Comparison of ENCODE assay signal across 8 cellular contexts in genomic region chr11:111878766-111879636, GRCh38. TPM values are rescaled to one million over a fixed set of nuclear protein-coding genes. Genes with fewer than 3 reads are reported as not detected.
A peak's percentile ranks its signal among the peaks of the same experiment; 100 is the strongest.
DNase-seq lines count a peak whose midpoint lies in the region; ATAC-seq and TF ChIP-seq lines count a peak whose summit lies in the region.

Gene CFAP68, plus strand, starts transcription at chr11:111879541. Its CDS starts 20 bp downstream, at chr11:111879561.
Gene FDXACB1, minus strand, starts transcription at chr11:111879165. Its CDS starts 33 bp downstream, at chr11:111879132.

- peak within 1 kb of the TSS; percentile 99 for H3K27ac Mint-ChIP-seq in activated CD4-positive, alpha-beta T cell treated with anti-CD3 and anti-CD28 coated beads, Interleukin-2, amount 10 ng/mL, durations not matched to agents 7 days and 5 days

- POLR2A ChIA-PET in activated CD4-positive, alpha-beta T cell treated with anti-CD3 and anti-CD28 coated beads, Interleukin-2, amount 10 ng/mL, durations not matched to agents 7 days and 5 days (lab: Charles Lee): no interaction called here

- H3K9me3 Mint-ChIP-seq in activated CD4-positive, alpha-beta T cell treated with anti-CD3 and anti-CD28 coated beads, Interleukin-2, amount 10 ng/mL, durations not matched to agents 7 days and 5 days: no peaks in the 10 kb centered on the region

- DNase-seq in NCI-H526 (lab: John Stamatoyannopoulos, UW) (peak; percentile 100), cortex of kidney (lab: John Stamatoyannopoulos, UW) (peak; percentile 45), left kidney (ENCODE audit: low read depth, low spot score) (peak; percentile 99)
- peak; percentile 97 for DNase-seq in activated CD4-positive, alpha-beta T cell treated with anti-CD3 and anti-CD28 coated beads, Interleukin-2, amount 10 ng/mL, durations not matched to agents 7 days and 5 days
- peak; percentile 93 to 94 for DNase-seq in stimulated activated CD4-positive, alpha-beta T cell treated with anti-CD3 and anti-CD28 coated beads, Interleukin-2, amount 100 ng/mL, for 24 hours

- H3K27me3 Mint-ChIP-seq in activated CD4-positive, alpha-beta T cell treated with anti-CD3 and anti-CD28 coated beads, Interleukin-2, amount 10 ng/mL, durations not matched to agents 7 days and 5 days: no peaks in the 10 kb centered on the region

- H3K36me3 Mint-ChIP-seq in activated CD4-positive, alpha-beta T cell treated with anti-CD3 and anti-CD28 coated beads, Interleukin-2, amount 10 ng/mL, durations not matched to agents 7 days and 5 days (ENCODE audit: low read depth): peaks cover 8% of the 10 kb centered on the region

- peak within 1 kb of the TSS; percentile 86 for H3K4me3 Mint-ChIP-seq in activated CD4-positive, alpha-beta T cell treated with anti-CD3 and anti-CD28 coated beads, Interleukin-2, amount 10 ng/mL, durations not matched to agents 7 days and 5 days

- peak within 1 kb of the TSS; percentile 86 for H3K27ac ChIP-seq in C4-2B

- peaks cover 17% of the 10 kb centered on the region for H3K4me1 Mint-ChIP-seq in activated CD4-positive, alpha-beta T cell treated with anti-CD3 and anti-CD28 coated beads, Interleukin-2, amount 10 ng/mL, durations not matched to agents 7 days and 5 days

- CTCF ChIA-PET in activated CD4-positive, alpha-beta T cell treated with anti-CD3 and anti-CD28 coated beads, Interleukin-2, amount 10 ng/mL, durations not matched to agents 7 days and 5 days (lab: Charles Lee): interaction anchor here (0.7 to 3.6 kb wide), 5 partner anchors 8 to 55 kb away, joined by 3 to 15 read pairs (median 4); partner anchors contain the start of gene ALG9

- ATAC-seq in GM19324 (IDR thresholded peaks at IDR 0.05; ENCODE audit: low FRiP score, unreplicated experiment) (peak; percentile 94), HG03469 (IDR thresholded peaks at IDR 0.05; ENCODE audit: unreplicated experiment) (peak; percentile 70)

- peak; percentile 99 for TF ChIP-seq CTCF in C4-2B (conservative IDR thresholded peaks at IDR 0.05)

RNA-seq across cellular contexts. Expression of gene CFAP68, which starts in this region (rescaled TPM):
- 10 to 100 TPM; 18.3 to 26.5 TPM for total RNA-seq in activated CD4-positive, alpha-beta T cell treated with anti-CD3 and anti-CD28 coated beads, Interleukin-2, amount 10 ng/mL, durations not matched to agents 7 days and 5 days

RNA-seq across cellular contexts. Expression of gene FDXACB1, which starts in this region (rescaled TPM):
- total RNA-seq in activated CD4-positive, alpha-beta T cell treated with anti-CD3 and anti-CD28 coated beads, Interleukin-2, amount 10 ng/mL, durations not matched to agents 7 days and 5 days: 1 to 10 TPM; 4.2 to 5.1 TPM

Comparison
In these comparisons a context has a peak if more than half of its experiments do, and no peak if none do; other contexts are left out.
1. Peak in every context shown above with its lines: DNase-seq, ATAC-seq and H3K27ac ChIP-seq.
2. DNase-seq: peak in every context shown above with its lines; median percentile 100 in NCI-H526; 99 in left kidney; 97 in activated CD4-positive, alpha-beta T cell treated with anti-CD3 and anti-CD28 coated beads, Interleukin-2, amount 10 ng/mL, durations not matched to agents 7 days and 5 days; 94 in stimulated activated CD4-positive, alpha-beta T cell treated with anti-CD3 and anti-CD28 coated beads, Interleukin-2, amount 100 ng/mL, for 24 hours; 45 in cortex of kidney.